Comparison of ENCODE assay signal across 8 cellular contexts in the genomic region with DNA sequence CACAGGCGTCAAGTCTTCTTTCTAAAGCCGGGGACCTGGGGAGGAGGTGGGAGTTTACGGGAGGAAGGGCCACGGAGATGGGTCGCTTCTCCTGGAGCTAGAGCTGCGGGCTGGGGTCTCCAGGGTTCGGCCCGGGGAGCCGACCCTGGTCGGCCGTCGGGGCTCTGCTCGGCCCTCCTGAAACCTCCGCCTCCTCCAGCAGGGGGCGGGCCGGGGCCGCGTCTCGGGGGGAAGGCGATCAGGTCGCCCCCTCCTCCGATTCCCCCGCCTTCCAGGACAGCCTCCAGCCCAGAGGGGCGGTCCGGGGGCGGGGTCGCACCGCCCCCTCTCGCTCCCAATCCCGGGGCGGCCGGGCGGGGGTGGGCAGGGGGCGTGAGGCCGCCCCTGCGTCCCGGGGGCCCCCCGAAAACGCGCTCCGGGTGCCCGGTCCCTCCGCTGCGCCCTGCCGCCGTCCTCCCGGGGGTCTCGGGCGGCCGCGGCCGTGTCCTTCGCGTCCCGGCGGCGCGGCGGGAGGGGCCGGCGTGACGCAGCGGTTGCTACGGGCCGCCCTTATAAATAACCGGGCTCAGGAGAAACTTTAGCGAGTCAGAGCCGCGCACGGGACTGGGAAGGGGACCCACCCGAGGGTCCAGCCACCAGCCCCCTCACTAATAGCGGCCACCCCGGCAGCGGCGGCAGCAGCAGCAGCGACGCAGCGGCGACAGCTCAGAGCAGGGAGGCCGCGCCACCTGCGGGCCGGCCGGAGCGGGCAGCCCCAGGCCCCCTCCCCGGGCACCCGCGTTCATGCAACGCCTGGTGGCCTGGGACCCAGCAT. TPM values are rescaled to one million over a fixed set of nuclear protein-coding genes. Genes with fewer than 3 reads are reported as not detected.
DNase-seq lines count a peak whose midpoint lies in the region; ATAC-seq, FAIRE-seq and TF ChIP-seq lines count a peak whose summit lies in the region.

A gene (plus strand): TSS at position 580 of the 814 bp plus-strand sequence. CDS start 204 bp downstream, at position 784.

- H3K9me3 Mint-ChIP-seq in activated T-cell treated with anti-CD3 and anti-CD28 coated beads, Interleukin-2, amount 50 U/mL, for 4 hours, result no peaks in the 10 kb centered on the region
- H3K9me3 Mint-ChIP-seq in stimulated activated effector memory CD8-positive, alpha-beta T cell treated with anti-CD3 and anti-CD28 coated beads, Interleukin-12 subunit alpha, Interleukin-12 subunit beta, amount 100 ng/mL, for 72 hours, result no peaks in the 10 kb centered on the region

- peak within 1 kb of the TSS; percentile 79 for H3K4me3 Mint-ChIP-seq in activated T-cell treated with anti-CD3 and anti-CD28 coated beads, Interleukin-2, amount 50 U/mL, for 4 hours
- H3K4me3 Mint-ChIP-seq in stimulated activated effector memory CD8-positive, alpha-beta T cell treated with anti-CD3 and anti-CD28 coated beads, Interleukin-12 subunit alpha, Interleukin-12 subunit beta, amount 100 ng/mL, for 72 hours, result peak within 1 kb of the TSS; percentile 96

- H3K4me1 ChIP-seq in BE2C, result peaks cover 5% of the 10 kb centered on the region; the same call in 1 of the 2 replicates
- peaks cover 41% of the 10 kb centered on the region for H3K4me1 ChIP-seq in HUES48 (ENCODE audit: control insufficient read depth, insufficient read depth, low read length)
- peaks cover 0 to 23% (median 11%) of the 10 kb centered on the region in 4 donors for H3K4me1 ChIP-seq in Peyer's patch

- FAIRE-seq in GM19239 (lab: Jason Lieb, UNC), result no peak

- TF ChIP-seq POLR2A in Peyer's patch (IDR thresholded peaks at IDR 0.05), result peak; percentile 98 to 99

- peak within 1 kb of the TSS; percentile 99 for H3K27ac Mint-ChIP-seq in stimulated activated effector memory CD8-positive, alpha-beta T cell treated with anti-CD3 and anti-CD28 coated beads, Interleukin-12 subunit alpha, Interleukin-12 subunit beta, amount 100 ng/mL, for 72 hours

- no peaks in the 10 kb centered on the region for H3K9me3 ChIP-seq in BE2C
- H3K9me3 ChIP-seq in HUES48 (ENCODE audit: control insufficient read depth, insufficient read depth, low read length), result no peaks in the 10 kb centered on the region
- no peaks in the 10 kb centered on the region for H3K9me3 ChIP-seq in Peyer's patch

- DNase-seq in BE2C (peak; percentile 95), GM19239 (ENCODE audit: insufficient read length, low spot score) (peak; percentile 82), Peyer's patch (peak; percentile 80 to 94 (median 91)), myocyte (ENCODE audit: low read depth) (peak; percentile 89)
- DNase-seq in activated T-cell treated with anti-CD3 and anti-CD28 coated beads, Interleukin-2, amount 50 U/mL, for 4 hours, result peak; percentile 81
- DNase-seq in stimulated activated effector memory CD8-positive, alpha-beta T cell treated with anti-CD3 and anti-CD28 coated beads, Interleukin-12 subunit alpha, Interleukin-12 subunit beta, amount 100 ng/mL, for 72 hours (ENCODE audit: low spot score in 2 of 2), result peak; percentile 81 to 92

- peaks cover 8% of the 10 kb centered on the region for H3K27me3 Mint-ChIP-seq in activated T-cell treated with anti-CD3 and anti-CD28 coated beads, Interleukin-2, amount 50 U/mL, for 4 hours (ENCODE audit: low read depth)

- H3K9ac ChIP-seq in HUES48 (ENCODE audit: low read depth, low read length), result peak within 1 kb of the TSS; percentile 90

- H3K36me3 Mint-ChIP-seq in activated T-cell treated with anti-CD3 and anti-CD28 coated beads, Interleukin-2, amount 50 U/mL, for 4 hours (ENCODE audit: insufficient read depth), result peaks cover 5% of the 10 kb centered on the region
- H3K36me3 Mint-ChIP-seq in stimulated activated effector memory CD8-positive, alpha-beta T cell treated with anti-CD3 and anti-CD28 coated beads, Interleukin-12 subunit alpha, Interleukin-12 subunit beta, amount 100 ng/mL, for 72 hours, result peaks cover 29% of the 10 kb centered on the region

- peak within 1 kb of the TSS; percentile 80 for H3K4me3 ChIP-seq in BE2C (ENCODE audit: low read depth, low read length)
- peak within 1 kb of the TSS; percentile 97 for H3K4me3 ChIP-seq in HUES48 (ENCODE audit: low read depth, low read length)
- H3K4me3 ChIP-seq in Peyer's patch, result peak within 1 kb of the TSS; percentile 61 to 95 (median 94)

- H3K4me1 Mint-ChIP-seq in activated T-cell treated with anti-CD3 and anti-CD28 coated beads, Interleukin-2, amount 50 U/mL, for 4 hours (ENCODE audit: low read depth), result peaks cover 26% of the 10 kb centered on the region
- H3K4me1 Mint-ChIP-seq in stimulated activated effector memory CD8-positive, alpha-beta T cell treated with anti-CD3 and anti-CD28 coated beads, Interleukin-12 subunit alpha, Interleukin-12 subunit beta, amount 100 ng/mL, for 72 hours, result peaks cover 39% of the 10 kb centered on the region

- H3K27me3 ChIP-seq in BE2C (peaks cover 2% of the 10 kb centered on the region; the same call in 1 of the 2 replicates), HUES48 (ENCODE audit: control insufficient read depth, insufficient read depth, low read length) (peaks cover 3% of the 10 kb centered on the region; the same call in 1 of the 2 replicates), Peyer's patch (no peaks in the 10 kb centered on the region)

- ATAC-seq in activated T-cell treated with anti-CD3 and anti-CD28 coated beads, Interleukin-2, amount 50 U/mL, for 4 hours, result peak; percentile 53 to 55
- peak; percentile 66 for ATAC-seq in esophagus mucosa
- ATAC-seq in stimulated activated effector memory CD8-positive, alpha-beta T cell treated with anti-CD3 and anti-CD28 coated beads, Interleukin-12 subunit alpha, Interleukin-12 subunit beta, amount 100 ng/mL, for 72 hours, result peak; percentile 69

- peaks cover 10% of the 10 kb centered on the region for H3K36me3 ChIP-seq in BE2C
- no peaks in the 10 kb centered on the region for H3K36me3 ChIP-seq in HUES48 (ENCODE audit: control insufficient read depth, insufficient read depth, low read length)
- H3K36me3 ChIP-seq in Peyer's patch, result peaks cover 0 to 22% (median 0%) of the 10 kb centered on the region in 3 donors

- peak; percentile 68 for TF ChIP-seq CTCF in BE2C (IDR thresholded peaks at IDR 0.05; ENCODE audit: low read depth, low read length)
- peak; percentile 62 to 79 (median 70) for TF ChIP-seq CTCF in Peyer's patch (IDR thresholded peaks at IDR 0.05)

- H3K27ac ChIP-seq in HUES48 (ENCODE audit: low read depth, low read length), result peak within 1 kb of the TSS; percentile 79
- H3K27ac ChIP-seq in Peyer's patch, result peak within 1 kb of the TSS; percentile 95 to 100 (median 96)

RNA-seq across cellular contexts. Expression of the gene that starts here (rescaled TPM):
- 139 TPM for polyA plus RNA-seq in BE2C (2012; ENCODE audit: insufficient read depth, insufficient read length, low read depth)
- 10 to 100 TPM; 13.8 to 41.3 (median 27.8) TPM for total RNA-seq in Peyer's patch
- total RNA-seq in activated T-cell treated with anti-CD3 and anti-CD28 coated beads, Interleukin-2, amount 50 U/mL, for 4 hours, result 10 to 100 TPM; 32.8 to 36.6 (median 35.2) TPM
- total RNA-seq in esophagus mucosa, result 59.8 TPM
- total RNA-seq in myocyte, result 29.6 and 31.3 TPM in 2 replicates
- 27.8 TPM for polyA plus RNA-seq in myocyte (2012)

Comparison
In these comparisons a context has a peak if more than half of its experiments do, and no peak if none do; other contexts are left out.
1. Peak in every context shown above with its lines: DNase-seq, ATAC-seq, H3K4me3 ChIP-seq and H3K27ac ChIP-seq.